23 cellular contexts compared by ENCODE assay signal in the genomic region with DNA sequence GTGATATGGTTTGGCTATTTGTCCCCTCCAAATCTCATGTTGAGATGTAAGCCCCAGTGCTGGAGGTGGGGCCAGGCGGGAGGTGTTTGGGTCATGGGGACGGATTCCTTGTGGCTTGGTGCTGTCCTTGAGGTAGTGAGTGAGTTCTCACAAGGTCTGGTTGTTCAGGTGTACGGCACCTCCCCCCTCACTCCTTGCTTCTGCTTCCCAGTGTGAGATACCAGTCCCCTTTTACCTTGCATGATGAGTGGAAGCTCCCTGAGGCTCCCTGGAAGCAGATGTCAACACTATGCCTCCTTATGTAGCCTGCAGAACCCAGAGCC.
DNase-seq lines count a peak whose midpoint lies in the region; ATAC-seq, FAIRE-seq and TF ChIP-seq lines count a peak whose summit lies in the region.
"Had no signal": no experiment of that assay in that cellular context is flagged by ENCODE, and none has a peak within 500 bp of the region (broad histone marks: within the 10 kb centered on the region; RNA-seq: fewer than 3 reads in every experiment).

No MANE protein-coding gene starts in this region.

- H2AFZ ChIP-seq in GM12878 (ENCODE audit: control insufficient read depth, low read depth, low read length) (peak overlapping the region; percentile 70), HepG2 (ENCODE audit: low read length) (no peak overlapping the region)

- POLR2A ChIA-PET in GM12878 (lab: Charles Lee) = no interaction called here
- POLR2A ChIA-PET in HepG2 (lab: Yijun Ruan, JAX) = no interaction called here

- H3K4me3 ChIP-seq in heart right ventricle = no peak overlapping the region
- H3K4me3 ChIP-seq in GM12878 = no peak overlapping the region
- H3K4me3 ChIP-seq in stomach = no peak overlapping the region
- H3K4me3 ChIP-seq in HepG2 (replicated peaks in 1 of 3; ENCODE audit: insufficient read depth in 1 of 3, low read depth in 2 of 3, low read length in 3 of 3) = no peak overlapping the region
- H3K4me3 ChIP-seq: body of pancreas, left lung, Peyer's patch, upper lobe of left lung had no signal

- SMC1A ChIA-PET in GM12878 (lab: Charles Lee; ENCODE audit: uncharacterized antibody, unreplicated experiment) = no interaction called here

- H3K27ac ChIP-seq in heart right ventricle (peak overlapping the region in 5 of 10 donors; percentile 37 to 74 (median 59)), GM12878 (ENCODE audit: control insufficient read depth, insufficient read depth) (no peak overlapping the region), stomach (no peak overlapping the region), HepG2 (ENCODE audit: extremely low read length, insufficient read depth, low read length) (no peak overlapping the region)
- H3K27ac ChIP-seq: body of pancreas, Peyer's patch had no signal

- no peaks in the 10 kb centered on the region for H3K27me3 ChIP-seq in heart right ventricle
- H3K27me3 ChIP-seq in GM12878 (replicated peaks in 1 of 2; ENCODE audit: control insufficient read depth in 2 of 2, insufficient read depth in 2 of 2, low read length in 1 of 2) = no peaks in the 10 kb centered on the region; a peak in 1 of 4 replicates
- peaks cover 0 to 5% (median 0%) of the 10 kb centered on the region in 3 donors for H3K27me3 ChIP-seq in stomach
- no peaks in the 10 kb centered on the region for H3K27me3 ChIP-seq in HepG2 (ENCODE audit: control insufficient read depth in 1 of 2, insufficient read depth in 2 of 2, low read length in 2 of 2)
- H3K27me3 ChIP-seq: body of pancreas, left lung, Peyer's patch, upper lobe of left lung had no signal

- CTCF ChIA-PET in GM12878 (lab: Yijun Ruan, JAX) (no interaction called here), HepG2 (lab: Yijun Ruan, JAX; ENCODE audit: low intra/inter-chr PET ratio, low total read pairs) (no interaction called here)

- intact Hi-C loops in Right ventricle myocardium inferior (cut with DNase I) = loop anchor here (5.0 kb wide), 1 partner anchor 229 kb away; no protein-coding TSS in a partner anchor
- intact Hi-C loops in heart right ventricle (cut with DNase I) = loop anchor here in 1 of 10 donors (5.0 kb wide), 1 partner anchor 234 kb away; the partner anchor contains the start of gene LDLRAD4
- intact Hi-C loops in GM12878 (cut with micrococcal nuclease; ENCODE audit: unreplicated experiment) = no loop called here
- intact Hi-C loops in stomach (cut with DNase I; ENCODE audit: low total_unique reads) = no loop called here
- intact Hi-C loops in HepG2 (cut with micrococcal nuclease; ENCODE audit: unreplicated experiment) = no loop called here

- ATAC-seq in Right ventricle myocardium inferior (peak; percentile 1), heart right ventricle (no peak), HG02852 (IDR thresholded peaks at IDR 0.05; ENCODE audit: unreplicated experiment) (peak; percentile 7), GM12878 (no peak), HepG2 (no peak)
- ATAC-seq: body of pancreas had no signal

- RAD21 ChIA-PET in GM12878 (lab: Charles Lee; ENCODE audit: unreplicated experiment) = no interaction called here

- BruUV-seq in GM12878 (replicated peaks; lab: Mats Ljungman, UMichigan) (no TSS peak), HepG2 (replicated peaks; lab: Mats Ljungman, UMichigan) (no TSS peak)

- H3K79me2 ChIP-seq in GM12878 (ENCODE audit: control insufficient read depth, insufficient read depth, low read length) (no peaks in the 10 kb centered on the region), HepG2 (ENCODE audit: insufficient read depth, low read length) (no peaks in the 10 kb centered on the region)

- TF ChIP-seq EP300 in GM12878 (IDR thresholded peaks at IDR 0.05; ENCODE audit: borderline replicate concordance in 1 of 2, control insufficient read depth in 1 of 2, low read depth in 2 of 2, low read length in 2 of 2) = no peak
- TF ChIP-seq EP300 in stomach (IDR thresholded peaks at IDR 0.05) = no peak
- no peak for TF ChIP-seq EP300 in HepG2 (IDR thresholded peaks at IDR 0.05; ENCODE audit: low read depth in 2 of 2, low read length in 2 of 2)
- TF ChIP-seq EP300 in HepG2 (CRISPR knock-in tag; IDR thresholded peaks at IDR 0.05; ENCODE audit: borderline replicate concordance) = no peak

- 85 to 87% methylated on average over 3 of the region's 3 CpGs for WGBS in heart right ventricle, 2 donors
- WGBS in GM12878 (ENCODE audit: insufficient coverage, insufficient replicate concordance, low lambda C conversion rate, missing lambda C conversion rate) = 34% methylated on average over 3 of the region's 3 CpGs
- 69 to 97% (median 85%) methylated on average over 3 of the region's 3 CpGs for WGBS in stomach, 5 donors
- 100% methylated on average over 1 of the region's 3 CpGs for WGBS in HepG2 (ENCODE audit: low lambda C conversion rate)

- H3K9ac ChIP-seq in GM12878 (ENCODE audit: control insufficient read depth, insufficient read depth, low read length) (no peak overlapping the region), HepG2 (ENCODE audit: insufficient read depth, low read depth, low read length) (no peak overlapping the region)

- TF ChIP-seq CTCF in heart right ventricle (IDR thresholded peaks at IDR 0.05) (no peak), GM12878 (IDR thresholded peaks at IDR 0.05 in 2 of 3, conservative IDR thresholded peaks at IDR 0.05 in 1 of 3; ENCODE audit: control insufficient read depth in 2 of 3, extremely low read depth in 1 of 3, insufficient read depth in 1 of 3, low read depth in 3 of 3, low read length in 3 of 3) (no peak), stomach (IDR thresholded peaks at IDR 0.05) (no peak), HepG2 (CRISPR knock-in tag; IDR thresholded peaks at IDR 0.05) (no peak)

- H3K9me3 ChIP-seq in heart right ventricle (no peaks in the 10 kb centered on the region), GM12878 (replicated peaks; ENCODE audit: control insufficient read depth, insufficient read depth, low read length) (no peaks in the 10 kb centered on the region), stomach (no peaks in the 10 kb centered on the region), HepG2 (ENCODE audit: low read length) (no peaks in the 10 kb centered on the region)
- H3K9me3 ChIP-seq: body of pancreas, left lung, Peyer's patch, upper lobe of left lung had no signal

- FAIRE-seq in GM12878 (lab: Jason Lieb, UNC) (no peak), HepG2 (lab: Jason Lieb, UNC) (no peak)
- FAIRE-seq: endothelial cell of umbilical vein, small intestine had no signal

- H3K4me2 ChIP-seq in GM12878 (ENCODE audit: control insufficient read depth, insufficient read depth) = peak overlapping the region; percentile 56
- no peak overlapping the region for H3K4me2 ChIP-seq in HepG2 (ENCODE audit: low read depth, low read length)

- TF ChIP-seq POLR2A in GM12878 (IDR thresholded peaks at IDR 0.05; ENCODE audit: low read depth, low read length) (no peak), stomach (IDR thresholded peaks at IDR 0.05) (no peak), HepG2 (IDR thresholded peaks at IDR 0.05; ENCODE audit: insufficient read depth in 1 of 2, low read depth in 2 of 2, low read length in 2 of 2) (no peak)

- H3K36me3 ChIP-seq in heart right ventricle = no peaks in the 10 kb centered on the region
- no peaks in the 10 kb centered on the region for H3K36me3 ChIP-seq in GM12878 (ENCODE audit: control insufficient read depth in 2 of 2, insufficient read depth in 2 of 2, low read length in 1 of 2)
- H3K36me3 ChIP-seq in stomach = no peaks in the 10 kb centered on the region
- no peaks in the 10 kb centered on the region for H3K36me3 ChIP-seq in HepG2 (replicated peaks in 1 of 2; ENCODE audit: control insufficient read depth in 1 of 2, insufficient read depth in 2 of 2, low read length in 2 of 2)
- H3K36me3 ChIP-seq: left lung, Peyer's patch, upper lobe of left lung had no signal

- H3K4me1 ChIP-seq in heart right ventricle = peaks cover 22 to 88% (median 57%) of the 10 kb centered on the region in 9 donors
- peaks cover 22% of the 10 kb centered on the region for H3K4me1 ChIP-seq in GM12878 (ENCODE audit: control insufficient read depth, insufficient read depth, low read length)
- H3K4me1 ChIP-seq in stomach = peaks cover 0 to 50% (median 17%) of the 10 kb centered on the region in 4 donors
- H3K4me1 ChIP-seq in HepG2 (ENCODE audit: insufficient read depth, low read length) = peaks cover 18% of the 10 kb centered on the region

- in situ Hi-C loops in GM12878 (cut with MboI) = no loop called here
- in situ Hi-C loops in G401 (cut with HindIII; ENCODE audit: low sequenced_read_pairs) = no loop called here
- in situ Hi-C loops in HepG2 (cut with HindIII; ENCODE audit: extremely low pct_ligation_motif_present, low pct_unique_long_range_greater_than_20kb) = no loop called here

- no peak for DNase-seq in Right ventricle myocardium inferior (ENCODE audit: missing footprints)
- no peak for DNase-seq in heart right ventricle
- no peak for DNase-seq in GM12878 (ENCODE audit: low read depth, low spot score)
- peak; percentile 24 for DNase-seq in stomach
- no peak for DNase-seq in HCEC 1CT
- DNase-seq in G401 (ENCODE audit: low spot score) = no peak
- DNase-seq in HepG2 (ENCODE audit: low spot score) = no peak
- DNase-seq: activated CD4-positive, alpha-beta T cell treated with anti-CD3 and anti-CD28 coated beads, Interleukin-2, amount 10 ng/mL, durations not matched to agents 7 days and 5 days; activated effector memory CD4-positive, alpha-beta T cell treated with anti-CD3 and anti-CD28 coated beads, Interleukin-2, amount 50 U/mL, for 16 hours; body of pancreas; left lung; naive B cell; NCI-H1105; NCI-H2029 treated with DMSO at 0.1 percent for 48 hours; NCI-H226; NCI-H69; occipital lobe; Peyer's patch; small intestine; stimulated activated CD4-positive, alpha-beta T cell treated with anti-CD3 and anti-CD28 coated beads, Interleukin-1b, Interleukin-23, amount 100 ng/mL, for 48 hours; upper lobe of left lung had no signal

- H4K20me1 ChIP-seq in GM12878 (ENCODE audit: control insufficient read depth, insufficient read depth) = no peaks in the 10 kb centered on the region
- H4K20me1 ChIP-seq in HepG2 (ENCODE audit: insufficient read depth, low read length) = peaks cover 3% of the 10 kb centered on the region; the same call in 1 of the 2 replicates

- no peak for TF ChIP-seq RAD21 in GM12878 (IDR thresholded peaks at IDR 0.05; ENCODE audit: insufficient read depth, low read depth, low read length)
- TF ChIP-seq RAD21 in HepG2 (CRISPR knock-in tag; IDR thresholded peaks at IDR 0.05) = no peak

TF ChIP-seq in GM12878, 131 proteins besides CTCF, POLR2A, EP300 and RAD21:
- TF ChIP-seq SMAD1 (IDR thresholded peaks at IDR 0.05; ENCODE audit: low read depth, partially characterized antibody) (no peak), RUNX3 (IDR thresholded peaks at IDR 0.05; ENCODE audit: low read length) (peak; percentile 1; the same call in 1 of the 2 replicates)

TF ChIP-seq in HepG2, 621 proteins besides CTCF, POLR2A, EP300 and RAD21 (continues in another document):
- TF ChIP-seq ZNF629 (CRISPR knock-in tag; conservative IDR thresholded peaks at IDR 0.05) = no peak
- TF ChIP-seq ZNF878 (CRISPR knock-in tag; IDR thresholded peaks at IDR 0.05) = no peak
- TF ChIP-seq ATAD3A (CRISPR knock-in tag; IDR thresholded peaks at IDR 0.05) = no peak

Comparison
In these comparisons a context has a peak if more than half of its experiments do, and no peak if none do; other contexts are left out.
1. ATAC-seq: peak in Right ventricle myocardium inferior (single experiment) and HG02852 (single experiment); none in heart right ventricle (0 of 8), GM12878 (single experiment) and HepG2 (single experiment).